In genomic region chr2:121038831-121039230, GRCh38 we compare ENCODE assay signal across 11 cellular contexts.
DNase-seq lines count a peak whose midpoint lies in the region; ATAC-seq, FAIRE-seq and TF ChIP-seq lines count a peak whose summit lies in the region.
"Had no signal": no experiment of that assay in that cellular context is flagged by ENCODE, and none has a peak within 500 bp of the region (broad histone marks: within the 10 kb centered on the region; RNA-seq: fewer than 3 reads in every experiment).

No MANE protein-coding gene starts in this region.

- TF ChIP-seq CTCF in bronchial epithelial cell (IDR thresholded peaks at IDR 0.05; ENCODE audit: insufficient read depth, low read length, severe bottlenecking): no peak

- peak; percentile 45 for DNase-seq in HPDE6-E6E7 (ENCODE audit: extremely low spot score)
- peak; percentile 92 for DNase-seq in NCI-H510A (lab: John Stamatoyannopoulos, UW)
- peak; percentile 79 for DNase-seq in bronchial epithelial cell (ENCODE audit: low read depth)
- DNase-seq in sciatic nerve (ENCODE audit: low spot score): peak; percentile 22
- no peak for DNase-seq in NAMALWA (ENCODE audit: low spot score)
- no peak for DNase-seq in ureter (ENCODE audit: low spot score)
- no peak for DNase-seq in ecto neural progenitor cell (ENCODE audit: low spot score)
- DNase-seq: activated CD8-positive, alpha-beta T cell treated with anti-CD3 and anti-CD28 coated beads for 36 hours; left ventricle myocardium inferior had no signal

- H3K4me3 ChIP-seq in bronchial epithelial cell (ENCODE audit: low read depth, low read length): no peak overlapping the region
- H3K4me3 ChIP-seq: left ventricle myocardium inferior, SJSA1 had no signal

- ATAC-seq in sciatic nerve: peak; percentile 10
- ATAC-seq in HG02840 (IDR thresholded peaks at IDR 0.05; ENCODE audit: low FRiP score, unreplicated experiment): no peak
- ATAC-seq: activated CD8-positive, alpha-beta T cell treated with anti-CD3 and anti-CD28 coated beads for 36 hours had no signal

- H3K27me3 ChIP-seq in bronchial epithelial cell (ENCODE audit: control insufficient read depth, insufficient read depth, low read length): no peaks in the 10 kb centered on the region

- intact Hi-C loops in sciatic nerve (cut with DNase I): no loop called here

- no peaks in the 10 kb centered on the region for H3K36me3 ChIP-seq in bronchial epithelial cell (ENCODE audit: control insufficient read depth, insufficient read depth, low read length)
- H3K36me3 ChIP-seq: left ventricle myocardium inferior, SJSA1 had no signal

- FAIRE-seq in bronchial epithelial cell (lab: Jason Lieb, UNC): no peak

Comparison
In these comparisons a context has a peak if more than half of its experiments do, and no peak if none do; other contexts are left out.
1. DNase-seq: peak in HPDE6-E6E7 (single experiment), NCI-H510A (single experiment), bronchial epithelial cell (single experiment) and sciatic nerve (single experiment); none in NAMALWA (single experiment), ureter (single experiment) and ecto neural progenitor cell (single experiment).